In genomic region chr14:73627033-73627432, GRCh38 we compare ENCODE assay signal across 29 cellular contexts. TPM values are rescaled to one million over a fixed set of nuclear protein-coding genes. Genes with fewer than 3 reads are reported as not detected.
"Had no signal": no experiment of that assay in that cellular context is flagged by ENCODE, and none has a peak within 500 bp of the region (broad histone marks: within the 10 kb centered on the region; RNA-seq: fewer than 3 reads in every experiment).

No MANE protein-coding gene starts in this region.

- DNase-seq: activated B cell treated with CpG ODN at 0.5 μM for 24 hours; activated CD4-positive, alpha-beta T cell treated with anti-CD3 and anti-CD28 coated beads for 48 hours; activated CD8-positive, alpha-beta memory T cell treated with anti-CD3 and anti-CD28 coated beads, Interleukin-2, amount 10 ng/mL, durations not matched to agents 7 days and 5 days; activated CD8-positive, alpha-beta T cell treated with anti-CD3 and anti-CD28 coated beads for 36 hours; activated effector memory CD4-positive, alpha-beta T cell treated with anti-CD3 and anti-CD28 coated beads, Interleukin-2, amount 50 U/mL, for 16 hours; activated naive CD4-positive, alpha-beta T cell treated with anti-CD3 and anti-CD28 coated beads, Interleukin-2, amount 50 U/mL, for 16 hours; adrenal gland; colonic mucosa; dorsolateral prefrontal cortex; glutamatergic neuron; immature natural killer cell; left lung; naive thymus-derived CD8-positive, alpha-beta T cell; small intestine; stimulated activated naive CD4-positive, alpha-beta T cell treated with Interleukin-2 at 50 U/mL for 16 hours; T1000 had no signal

- H3K4me3 ChIP-seq: adrenal gland, colonic mucosa, dorsolateral prefrontal cortex, esophagus muscularis mucosa, hepatocyte, left lung, neural progenitor cell had no signal

- H3K36me3 Mint-ChIP-seq: activated CD8-positive, alpha-beta memory T cell treated with anti-CD3 and anti-CD28 coated beads, Interleukin-2, amount 10 ng/mL, durations not matched to agents 7 days and 5 days; immature natural killer cell; naive thymus-derived CD8-positive, alpha-beta T cell; neural progenitor cell had no signal

- H3K9me3 Mint-ChIP-seq: activated B cell treated with CpG ODN at 0.5 μM for 24 hours; activated CD8-positive, alpha-beta T cell treated with anti-CD3 and anti-CD28 coated beads for 36 hours; central memory CD8-positive, alpha-beta T cell; immature natural killer cell; naive thymus-derived CD8-positive, alpha-beta T cell; neural progenitor cell; T-helper 1 cell treated with Interleukin-12 subunit alpha and Interleukin-12 subunit beta and Interleukin-4 antibody, amounts not matched to agents 30 μg/mL and 1 μg/mL, for 36 hours had no signal

- H3K27ac Mint-ChIP-seq: activated B cell treated with CpG ODN at 0.5 μM for 24 hours; activated CD8-positive, alpha-beta memory T cell treated with anti-CD3 and anti-CD28 coated beads, Interleukin-2, amount 10 ng/mL, durations not matched to agents 7 days and 5 days; activated CD8-positive, alpha-beta T cell treated with anti-CD3 and anti-CD28 coated beads for 36 hours; immature natural killer cell; naive thymus-derived CD8-positive, alpha-beta T cell; neural progenitor cell; T-helper 1 cell treated with Interleukin-12 subunit alpha and Interleukin-12 subunit beta and Interleukin-4 antibody, amounts not matched to agents 30 μg/mL and 1 μg/mL, for 36 hours had no signal

- H3K4me1 Mint-ChIP-seq: activated B cell treated with CpG ODN at 0.5 μM for 24 hours; activated CD8-positive, alpha-beta memory T cell treated with anti-CD3 and anti-CD28 coated beads, Interleukin-2, amount 10 ng/mL, durations not matched to agents 7 days and 5 days; central memory CD8-positive, alpha-beta T cell; immature natural killer cell; naive thymus-derived CD8-positive, alpha-beta T cell; neural progenitor cell had no signal

- ATAC-seq: activated CD8-positive, alpha-beta memory T cell treated with anti-CD3 and anti-CD28 coated beads, Interleukin-2, amount 10 ng/mL, durations not matched to agents 7 days and 5 days; activated CD8-positive, alpha-beta T cell treated with anti-CD3 and anti-CD28 coated beads for 36 hours; left lung; naive thymus-derived CD8-positive, alpha-beta T cell; sciatic nerve had no signal

- H3K4me3 Mint-ChIP-seq: activated B cell treated with CpG ODN at 0.5 μM for 24 hours; activated CD8-positive, alpha-beta memory T cell treated with anti-CD3 and anti-CD28 coated beads, Interleukin-2, amount 10 ng/mL, durations not matched to agents 7 days and 5 days; activated CD8-positive, alpha-beta T cell treated with anti-CD3 and anti-CD28 coated beads for 36 hours; central memory CD8-positive, alpha-beta T cell; immature natural killer cell; naive thymus-derived CD8-positive, alpha-beta T cell; neural progenitor cell; T-helper 1 cell treated with Interleukin-12 subunit alpha and Interleukin-12 subunit beta and Interleukin-4 antibody, amounts not matched to agents 30 μg/mL and 1 μg/mL, for 36 hours had no signal

RNA-seq across cellular contexts. Expression of gene ACOT6, which starts 14.7 kb away (rescaled TPM):
- total RNA-seq: activated B cell treated with CpG ODN at 0.5 μM for 24 hours; activated CD8-positive, alpha-beta memory T cell treated with anti-CD3 and anti-CD28 coated beads, Interleukin-2, amount 10 ng/mL, durations not matched to agents 7 days and 5 days; activated CD8-positive, alpha-beta T cell treated with anti-CD3 and anti-CD28 coated beads for 36 hours; adrenal gland; astrocyte; colonic mucosa; esophagus muscularis mucosa; frontal cortex; hepatocyte; kidney epithelial cell; left lung; naive thymus-derived CD8-positive, alpha-beta T cell; osteoblast; posterior vena cava; renal cortical epithelial cell; sciatic nerve; ureter had no signal
